In the genomic region with DNA sequence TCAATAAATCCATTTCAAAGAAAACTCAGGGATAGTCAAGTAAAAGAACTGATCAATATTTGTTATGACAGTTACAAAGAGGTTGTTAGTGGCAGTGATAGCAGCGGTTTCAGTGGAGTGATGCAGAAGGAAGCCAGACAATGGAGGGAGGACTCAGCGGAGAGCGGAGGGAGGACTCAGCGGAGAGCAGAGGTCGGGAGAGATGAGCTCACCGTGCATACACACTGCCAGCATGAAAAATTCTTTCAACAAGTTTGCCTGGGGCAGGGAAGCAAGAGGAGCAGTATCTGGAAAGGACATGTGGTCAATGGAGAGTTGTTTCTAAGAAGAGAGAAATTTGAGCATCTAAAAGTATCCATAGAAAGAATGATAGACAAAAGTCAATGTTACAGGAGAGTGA, we compare ENCODE assay signal across 27 cellular contexts.
"Had no signal": no experiment of that assay in that cellular context is flagged by ENCODE, and none has a peak within 500 bp of the region (broad histone marks: within the 10 kb centered on the region; RNA-seq: fewer than 3 reads in every experiment).

No MANE protein-coding gene starts in this region.

- H3K4me3 ChIP-seq: pancreas, prostate gland, skin epidermis, smooth muscle cell, spleen, suprapubic skin, testis, tibial artery, transverse colon, upper lobe of left lung, uterus had no signal

- H3K27ac ChIP-seq: neutrophil, pancreas, prostate gland, skin epidermis, spleen, suprapubic skin, testis, tibial artery, transverse colon, upper lobe of left lung, uterus had no signal

- H3K4me1 ChIP-seq: pancreas, prostate gland, spleen, suprapubic skin, testis, tibial artery, transverse colon, upper lobe of left lung, uterus had no signal

- H3K36me3 ChIP-seq: neutrophil, pancreas, prostate gland, spleen, suprapubic skin, tibial artery, transverse colon, upper lobe of left lung, uterus had no signal

- H3K9me3 ChIP-seq: neutrophil, pancreas, prostate gland, spleen, suprapubic skin, testis, tibial artery, transverse colon, upper lobe of left lung, uterus had no signal

- H3K4me2 ChIP-seq: smooth muscle cell had no signal

- ATAC-seq: naive thymus-derived CD4-positive, alpha-beta T cell; natural killer cell; pancreas; right cardiac atrium; sciatic nerve; stimulated activated memory B cell treated with anti-CD40 and anti-IgM and Interleukin-4, amounts not matched to agents 10 μg/mL and 1 μg/mL and 100 μg/mL, for 72 hours; stimulated activated naive CD8-positive, alpha-beta T cell treated with anti-CD3 and anti-CD28 coated beads, Interleukin-15, amount 100 ng/mL, for 72 hours; stimulated activated naive CD8-positive, alpha-beta T cell treated with anti-CD3 and anti-CD28 coated beads, Interleukin-15, Interleukin-2, amounts not matched to agents 100 U/mL and 50 U/mL, for 24 hours had no signal

- H3K27me3 ChIP-seq: neutrophil, pancreas, suprapubic skin, testis, transverse colon, upper lobe of left lung, uterus had no signal

- DNase-seq: naive thymus-derived CD4-positive, alpha-beta T cell; natural killer cell; nucleus accumbens; pancreas; right cardiac atrium; spleen; stimulated activated CD4-positive, alpha-beta T cell treated with anti-CD3 and anti-CD28 coated beads, Interleukin-12 subunit alpha, Interleukin-12 subunit beta, amount 100 ng/mL, for 4 hours; stimulated activated CD4-positive, alpha-beta T cell treated with anti-CD3 and anti-CD28 coated beads, Interleukin-1b, Interleukin-23, amount 100 ng/mL, for 48 hours; stimulated activated CD4-positive, alpha-beta T cell treated with anti-CD3 and anti-CD28 coated beads, Interleukin-4, amount 100 ng/mL, for 1 hour; stimulated activated CD4-positive, alpha-beta T cell treated with anti-CD3 and anti-CD28 coated beads, Interleukin-4, amount 100 ng/mL, for 4 hours; stimulated activated CD8-positive, alpha-beta memory T cell treated with anti-CD3 and anti-CD28 coated beads, Interleukin-4, amount 100 ng/mL, for 48 hours; stimulated activated naive CD4-positive, alpha-beta T cell; stimulated activated naive CD8-positive, alpha-beta T cell treated with anti-CD3 and anti-CD28 coated beads, Interleukin-15, amount 100 ng/mL, for 72 hours; stimulated activated naive CD8-positive, alpha-beta T cell treated with anti-CD3 and anti-CD28 coated beads, Interleukin-15, Interleukin-2, amounts not matched to agents 100 U/mL and 50 U/mL, for 24 hours; substantia nigra; testis; tibial artery; transverse colon; upper lobe of left lung; uterus had no signal
